In the genomic region with DNA sequence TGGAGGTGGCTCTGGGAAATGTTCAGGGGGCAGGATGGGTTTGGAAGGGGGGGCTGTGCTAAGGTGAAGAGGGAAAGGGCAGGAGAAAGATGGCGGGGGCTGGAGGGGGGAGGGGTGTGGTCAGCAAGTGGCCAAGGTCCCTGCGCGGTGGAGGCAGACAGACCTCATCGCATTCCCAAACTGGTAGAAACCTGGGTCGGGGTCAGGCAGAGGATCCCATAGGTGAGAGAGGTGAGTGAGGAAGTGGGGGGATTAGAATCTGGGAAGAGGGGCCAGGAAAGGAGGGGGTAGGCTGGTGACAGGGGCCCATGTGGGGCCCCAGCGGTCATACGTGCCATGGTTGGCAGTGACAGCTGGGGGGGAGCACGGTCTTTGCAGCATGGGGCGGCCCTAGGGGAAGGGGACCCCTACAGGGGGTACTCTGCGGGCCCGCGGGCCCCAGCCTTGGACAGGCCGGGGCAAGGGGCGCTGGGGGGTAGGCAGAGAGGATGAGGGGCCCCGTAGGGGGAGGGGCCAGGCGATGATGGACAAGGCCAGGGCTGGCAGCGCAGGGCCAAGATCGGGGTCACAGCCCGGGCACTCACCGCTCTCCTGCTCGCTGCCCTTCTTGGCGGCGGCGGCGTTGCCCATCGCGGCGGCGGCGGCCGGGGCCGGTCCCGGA, we compare ENCODE assay signal across 8 cellular contexts. TPM values are rescaled to one million over a fixed set of nuclear protein-coding genes. Genes with fewer than 3 reads are reported as not detected.
DNase-seq lines count a peak whose midpoint lies in the region; ATAC-seq lines count a peak whose summit lies in the region.

No MANE protein-coding gene starts in this region.

- H3K27ac Mint-ChIP-seq in activated naive CD4-positive, alpha-beta T cell treated with anti-CD3 and anti-CD28 coated beads, Interleukin-2, amount 50 U/mL, for 72 hours, result peak overlapping the region; percentile 11 to 85

- peak overlapping the region; percentile 63 to 95 (median 85) for H3K4me3 ChIP-seq in skin epidermis

- peaks cover 0 to 5% of the 10 kb centered on the region in 2 donors for H3K36me3 Mint-ChIP-seq in activated naive CD4-positive, alpha-beta T cell treated with anti-CD3 and anti-CD28 coated beads, Interleukin-2, amount 50 U/mL, for 72 hours

- ATAC-seq in GM19035 (IDR thresholded peaks at IDR 0.05; ENCODE audit: unreplicated experiment), result peak; percentile 9
- ATAC-seq in HG03457 (IDR thresholded peaks at IDR 0.05; ENCODE audit: unreplicated experiment), result peak; percentile 9
- peak in 1 of 2 donors; percentile 0 for ATAC-seq in activated naive CD4-positive, alpha-beta T cell treated with anti-CD3 and anti-CD28 coated beads, Interleukin-2, amount 50 U/mL, for 72 hours

- H3K27ac ChIP-seq in skin epidermis, result peak overlapping the region in 18 of 21 experiments; percentile 39 to 89 (median 80)

- no peaks in the 10 kb centered on the region for H3K9me3 Mint-ChIP-seq in activated naive CD4-positive, alpha-beta T cell treated with anti-CD3 and anti-CD28 coated beads, Interleukin-2, amount 50 U/mL, for 72 hours

- peak in 1 of 2 donors; percentile 66 for DNase-seq in activated naive CD4-positive, alpha-beta T cell treated with anti-CD3 and anti-CD28 coated beads, Interleukin-2, amount 50 U/mL, for 72 hours (ENCODE audit: low spot score in 2 of 2)
- DNase-seq in hypothalamus (lab: John Stamatoyannopoulos, UW) (peak in 28 of 51 donors; percentile 7 to 54 (median 35)), NCI-H1436 (lab: John Stamatoyannopoulos, UW) (no peak), LoVo (ENCODE audit: low spot score) (no peak), hippocampal formation (lab: John Stamatoyannopoulos, UW) (no peak)

RNA-seq across cellular contexts. Expression of a gene that starts 0.5 kb away (rescaled TPM):
- 10 to 100 TPM; 66.3 to 84.5 TPM for total RNA-seq in activated naive CD4-positive, alpha-beta T cell treated with anti-CD3 and anti-CD28 coated beads, Interleukin-2, amount 50 U/mL, for 72 hours

RNA-seq across cellular contexts. Expression of a gene that starts 19.3 kb away (rescaled TPM):
- total RNA-seq in activated naive CD4-positive, alpha-beta T cell treated with anti-CD3 and anti-CD28 coated beads, Interleukin-2, amount 50 U/mL, for 72 hours, result 10 to 100 TPM; 68.3 to 76.1 TPM

RNA-seq across cellular contexts. Expression of a gene that starts 26.5 kb away (rescaled TPM):
- total RNA-seq in activated naive CD4-positive, alpha-beta T cell treated with anti-CD3 and anti-CD28 coated beads, Interleukin-2, amount 50 U/mL, for 72 hours, result 100 to 1,000 TPM in 1 of 2 donors, 10 to 100 TPM in 1; 39.7 to 101 TPM

RNA-seq across cellular contexts. Expression of a gene that starts 31.5 kb away (rescaled TPM):
- total RNA-seq in activated naive CD4-positive, alpha-beta T cell treated with anti-CD3 and anti-CD28 coated beads, Interleukin-2, amount 50 U/mL, for 72 hours, result not detected

RNA-seq across cellular contexts. Expression of a gene that starts 44.5 kb away (rescaled TPM):
- total RNA-seq in activated naive CD4-positive, alpha-beta T cell treated with anti-CD3 and anti-CD28 coated beads, Interleukin-2, amount 50 U/mL, for 72 hours, result 1 to 10 TPM; 1.2 to 4.2 TPM

Comparison
In these comparisons a context has a peak if more than half of its experiments do, and no peak if none do; other contexts are left out.
1. DNase-seq: peak in hypothalamus (28 of 51); none in NCI-H1436 (single experiment), LoVo (single experiment) and hippocampal formation (0 of 2).